Comparison of ENCODE assay signal across 8 cellular contexts in genomic region chr5:141492168-141492885, GRCh38. TPM values are rescaled to one million over a fixed set of nuclear protein-coding genes. Genes with fewer than 3 reads are reported as not detected.
DNase-seq lines count a peak whose midpoint lies in the region; ATAC-seq and TF ChIP-seq lines count a peak whose summit lies in the region.

No MANE protein-coding gene starts in this region.

- H4K20me1 ChIP-seq in BLaER1 treated with 17β-estradiol and CSF1 and Interleukin-3, amounts not matched to agents 10 nM and 100 nM = peaks cover 0 to 38% (median 25%) of the 10 kb centered on the region in 11 experiments; a peak in 13 of 22 replicates
- no peaks in the 10 kb centered on the region for H4K20me1 ChIP-seq in MM.1S (ENCODE audit: insufficient read depth, low read length)

- H2AFZ ChIP-seq in mesenchymal stem cell (ENCODE audit: low read depth, low read length) (no peak overlapping the region), MM.1S (ENCODE audit: low read length) (no peak overlapping the region)

- no peak overlapping the region for H3K4ac ChIP-seq in mesenchymal stem cell (ENCODE audit: low read depth in 1 of 2, low read length in 2 of 2)

- DNase-seq in SK-N-MC (ENCODE audit: low read depth, low spot score) = no peak
- no peak for DNase-seq in mesenchymal stem cell
- no peak for DNase-seq in NCI-H146 treated with DMSO at 0.1 percent for 48 hours (lab: John Stamatoyannopoulos, UW; ENCODE audit: unreplicated experiment)
- DNase-seq in MM.1S = no peak

- H3K9me2 ChIP-seq in MM.1S (replicated peaks; ENCODE audit: insufficient read depth, low read length) = no peaks in the 10 kb centered on the region

- peak overlapping the region; percentile 93 to 99 (median 97) for H3K4me2 ChIP-seq in BLaER1 treated with 17β-estradiol and CSF1 and Interleukin-3, amounts not matched to agents 10 nM and 100 nM
- H3K4me2 ChIP-seq in mesenchymal stem cell (ENCODE audit: low read length, poor library complexity, severe bottlenecking) = no peak overlapping the region
- H3K4me2 ChIP-seq in MM.1S (ENCODE audit: low read depth, low read length) = no peak overlapping the region

- H4K8ac ChIP-seq in mesenchymal stem cell (ENCODE audit: low read length) = no peak overlapping the region

- H3K18ac ChIP-seq in mesenchymal stem cell (ENCODE audit: low read depth in 1 of 2, low read length in 2 of 2) = no peak overlapping the region

- H3K27me3 ChIP-seq in BLaER1 treated with 17β-estradiol and CSF1 and Interleukin-3, amounts not matched to agents 10 nM and 100 nM = no peaks in the 10 kb centered on the region
- H3K27me3 ChIP-seq in iPS-15b (ENCODE audit: control insufficient read depth, insufficient read depth, low read length) (peaks cover 49% of the 10 kb centered on the region), mesenchymal stem cell (ENCODE audit: control insufficient read depth in 1 of 2, insufficient read depth in 1 of 2, low read length in 2 of 2) (no peaks in the 10 kb centered on the region), MM.1S (replicated peaks; ENCODE audit: insufficient read depth, low read length) (peaks cover 4% of the 10 kb centered on the region)

- H3K36me3 ChIP-seq in BLaER1 treated with 17β-estradiol and CSF1 and Interleukin-3, amounts not matched to agents 10 nM and 100 nM = peaks cover 0 to 62% (median 43%) of the 10 kb centered on the region in 11 experiments; a peak in 20 of 22 replicates
- H3K36me3 ChIP-seq in SK-N-MC (ENCODE audit: insufficient read depth, low read length) (no peaks in the 10 kb centered on the region), iPS-15b (ENCODE audit: control insufficient read depth, insufficient read depth, low read length) (no peaks in the 10 kb centered on the region), mesenchymal stem cell (ENCODE audit: control insufficient read depth in 1 of 2, insufficient read depth in 2 of 2, low read depth in 1 of 2, low read length in 2 of 2) (peaks cover 36 to 55% of the 10 kb centered on the region in 2 experiments), MM.1S (replicated peaks; ENCODE audit: insufficient read depth, low read length) (no peaks in the 10 kb centered on the region)

- no peak overlapping the region for H4K91ac ChIP-seq in mesenchymal stem cell (ENCODE audit: low read length)

- peak overlapping the region; percentile 69 to 97 (median 92); a peak in 21 of 22 replicates for H3K27ac ChIP-seq in BLaER1 treated with 17β-estradiol and CSF1 and Interleukin-3, amounts not matched to agents 10 nM and 100 nM
- H3K27ac ChIP-seq in SK-N-MC (peak overlapping the region; percentile 97), mesenchymal stem cell (ENCODE audit: low read length, poor library complexity, severe bottlenecking) (no peak overlapping the region), MM.1S (ENCODE audit: low read length) (no peak overlapping the region)

- H2BK120ac ChIP-seq in mesenchymal stem cell (ENCODE audit: low read depth, low read length) = no peak overlapping the region

- H3K9ac ChIP-seq in BLaER1 treated with 17β-estradiol and CSF1 and Interleukin-3, amounts not matched to agents 10 nM and 100 nM = peak overlapping the region; percentile 80 to 90 (median 86)
- H3K9ac ChIP-seq in SK-N-MC (ENCODE audit: insufficient read length) = no peak overlapping the region
- no peak overlapping the region for H3K9ac ChIP-seq in iPS-15b (ENCODE audit: low read depth, low read length)
- no peak overlapping the region for H3K9ac ChIP-seq in mesenchymal stem cell (ENCODE audit: low read length)
- H3K9ac ChIP-seq in MM.1S (ENCODE audit: low read length) = no peak overlapping the region

- H3F3A ChIP-seq in MM.1S (ENCODE audit: insufficient read depth, low read length) = no peaks in the 10 kb centered on the region

- H3K79me1 ChIP-seq in mesenchymal stem cell (replicated peaks; ENCODE audit: low read length, poor library complexity, severe bottlenecking) = peaks cover 30% of the 10 kb centered on the region

- H2BK5ac ChIP-seq in mesenchymal stem cell (ENCODE audit: low read depth, low read length, poor library complexity, severe bottlenecking) = no peak overlapping the region

- 80% methylated on average over 68 of the region's 68 CpGs for WGBS in mesenchymal stem cell

- no peak overlapping the region for H2BK15ac ChIP-seq in mesenchymal stem cell (ENCODE audit: low read depth, poor library complexity, severe bottlenecking)

- H3K23ac ChIP-seq in mesenchymal stem cell (ENCODE audit: low read length in 2 of 2) = no peak overlapping the region

- no peaks in the 10 kb centered on the region for H3K79me2 ChIP-seq in MM.1S (ENCODE audit: low read length)

- H3K9me3 ChIP-seq in BLaER1 treated with 17β-estradiol and CSF1 and Interleukin-3, amounts not matched to agents 10 nM and 100 nM (replicated peaks in 1 of 11) = no peaks in the 10 kb centered on the region; a peak in 1 of 22 replicates
- H3K9me3 ChIP-seq in SK-N-MC (ENCODE audit: low read depth, low read length) (no peaks in the 10 kb centered on the region), iPS-15b (ENCODE audit: control insufficient read depth, insufficient read depth, low read length) (no peaks in the 10 kb centered on the region), mesenchymal stem cell (ENCODE audit: control insufficient read depth, low read length) (no peaks in the 10 kb centered on the region), MM.1S (replicated peaks; ENCODE audit: insufficient read depth, low read length) (no peaks in the 10 kb centered on the region)

- H2BK12ac ChIP-seq in mesenchymal stem cell (ENCODE audit: low read length in 2 of 2) = peak overlapping the region in 1 of 2 experiments; percentile 15

- no peak overlapping the region for H3K14ac ChIP-seq in mesenchymal stem cell (ENCODE audit: low read length in 2 of 2)

- TF ChIP-seq CTCF in MM.1S (IDR thresholded peaks at IDR 0.05; ENCODE audit: low read length) = no peak

- ATAC-seq in GM19468 (IDR thresholded peaks at IDR 0.05; ENCODE audit: extremely low read depth, unreplicated experiment) (peak; percentile 35), esophagus mucosa (no peak)

- no peak overlapping the region for H2AK5ac ChIP-seq in mesenchymal stem cell (ENCODE audit: low read length, severe bottlenecking)

- H3K4me1 ChIP-seq in BLaER1 treated with 17β-estradiol and CSF1 and Interleukin-3, amounts not matched to agents 10 nM and 100 nM = peaks cover 90 to 100% (median 100%) of the 10 kb centered on the region in 10 experiments
- H3K4me1 ChIP-seq in iPS-15b (ENCODE audit: control insufficient read depth, insufficient read depth, low read length) (peaks cover 24% of the 10 kb centered on the region), mesenchymal stem cell (ENCODE audit: control insufficient read depth, insufficient read depth, low read depth, low read length) (peaks cover 49% of the 10 kb centered on the region), MM.1S (ENCODE audit: low read length) (no peaks in the 10 kb centered on the region)

- peak overlapping the region; percentile 52 to 77 (median 62) for H3K4me3 ChIP-seq in BLaER1 treated with 17β-estradiol and CSF1 and Interleukin-3, amounts not matched to agents 10 nM and 100 nM
- H3K4me3 ChIP-seq in SK-N-MC (no peak overlapping the region), iPS-15b (ENCODE audit: low read depth, low read length) (peak overlapping the region; percentile 45), mesenchymal stem cell (ENCODE audit: insufficient read depth in 1 of 2, low read depth in 1 of 2, low read length in 2 of 2) (no peak overlapping the region), MM.1S (ENCODE audit: low read length) (no peak overlapping the region)

RNA-seq across cellular contexts. Expression of gene PCDHGC5, which starts 3.4 kb away (rescaled TPM):
- 0.26 TPM for polyA plus RNA-seq in mesenchymal stem cell (2013, experiment 1 of 2)
- polyA plus RNA-seq in mesenchymal stem cell (2013, experiment 2 of 2) = 0.27 TPM
- 1.0 TPM for total RNA-seq in esophagus mucosa

RNA-seq across cellular contexts. Expression of gene PCDHGC4, which starts 7.5 kb away (rescaled TPM):
- polyA plus RNA-seq in mesenchymal stem cell (2013, experiment 1 of 2) = 0.19 TPM
- polyA plus RNA-seq in mesenchymal stem cell (2013, experiment 2 of 2) = 0.15 TPM
- 1.1 TPM for total RNA-seq in esophagus mucosa

RNA-seq across cellular contexts. Expression of gene PCDHGC3, which starts 16.6 kb away (rescaled TPM):
- 115 TPM for polyA plus RNA-seq in mesenchymal stem cell (2013, experiment 1 of 2)
- 114 TPM for polyA plus RNA-seq in mesenchymal stem cell (2013, experiment 2 of 2)
- 38.8 TPM for total RNA-seq in esophagus mucosa

Comparison
In these comparisons a context has a peak if more than half of its experiments do, and no peak if none do; other contexts are left out.
1. H3K27ac ChIP-seq: peak in BLaER1 treated with 17β-estradiol and CSF1 and Interleukin-3, amounts not matched to agents 10 nM and 100 nM (11 of 11) and SK-N-MC (single experiment); none in mesenchymal stem cell (single experiment) and MM.1S (single experiment).
2. H3K4me2 ChIP-seq: peak in BLaER1 treated with 17β-estradiol and CSF1 and Interleukin-3, amounts not matched to agents 10 nM and 100 nM (11 of 11); none in mesenchymal stem cell (single experiment) and MM.1S (single experiment).
3. H3K4me3 ChIP-seq: peak in BLaER1 treated with 17β-estradiol and CSF1 and Interleukin-3, amounts not matched to agents 10 nM and 100 nM (10 of 10) and iPS-15b (single experiment); none in SK-N-MC (single experiment), mesenchymal stem cell (0 of 2) and MM.1S (single experiment).
4. H3K9ac ChIP-seq: peak in BLaER1 treated with 17β-estradiol and CSF1 and Interleukin-3, amounts not matched to agents 10 nM and 100 nM (11 of 11); none in SK-N-MC (single experiment), iPS-15b (single experiment), mesenchymal stem cell (single experiment) and MM.1S (single experiment).